In the genomic region with DNA sequence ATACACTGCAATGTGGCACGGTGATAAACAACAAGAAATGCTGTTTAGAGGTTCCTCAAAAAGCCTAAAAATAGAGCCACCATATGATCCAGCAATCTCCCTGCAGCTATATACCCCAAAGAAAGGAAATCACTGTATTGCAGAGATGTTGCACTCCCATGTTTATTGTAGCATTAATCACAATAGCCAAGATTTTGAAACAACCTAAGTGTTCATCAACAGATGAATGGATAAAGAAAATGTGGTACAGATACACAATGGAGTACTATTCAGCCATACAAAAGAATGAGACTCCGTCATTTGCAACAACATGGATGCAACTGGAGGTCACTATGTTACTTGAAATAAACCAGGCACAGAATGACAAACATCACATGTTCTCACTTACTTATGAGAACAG, we compare ENCODE assay signal across 11 cellular contexts.
"Had no signal": no experiment of that assay in that cellular context is flagged by ENCODE, and none has a peak within 500 bp of the region (broad histone marks: within the 10 kb centered on the region; RNA-seq: fewer than 3 reads in every experiment).

No MANE protein-coding gene starts in this region.

- ATAC-seq: GM23338, HCT116 had no signal

- FAIRE-seq: H1, H54 had no signal

- H3K4me3 ChIP-seq: GM23248, GM23338, HAP-1 had no signal

- H3K4me2 ChIP-seq: GM23338 had no signal

- H3K27ac ChIP-seq: GM23248 had no signal

- H3K4me1 ChIP-seq: HAP-1 had no signal

- H3K9me3 ChIP-seq: HAP-1 had no signal

- DNase-seq: GM23248, GOT3, H7, H9, HCEC 1CT, HFFc6 had no signal

- H2AFZ ChIP-seq: GM23248, GM23338 had no signal

- H3K9ac ChIP-seq: GM23248 had no signal

- H3K36me3 ChIP-seq: HAP-1 had no signal
